Comparison of ENCODE assay signal across 1 cellular context in genomic region chr9:35616681-35617459, GRCh38.
TF ChIP-seq lines count a peak whose summit lies in the region.

No MANE protein-coding gene starts in this region.

TF ChIP-seq in GM12878, 131 proteins besides CTCF, POLR2A, EP300 and RAD21 (continues in another document):
- TF ChIP-seq FOXM1 (IDR thresholded peaks at IDR 0.05; ENCODE audit: low read depth, low read length) (no peak), RAD51 (IDR thresholded peaks at IDR 0.05) (no peak), ATF7 (IDR thresholded peaks at IDR 0.05; ENCODE audit: low read depth) (peak; percentile 90), GATAD2B (conservative IDR thresholded peaks at IDR 0.05; ENCODE audit: low read depth) (peak; percentile 66; the same call in 1 of the 2 replicates), HCFC1 (IDR thresholded peaks at IDR 0.05; ENCODE audit: low read length) (no peak), POU2F2 (IDR thresholded peaks at IDR 0.05; ENCODE audit: borderline replicate concordance, low read depth, low read length) (peak; percentile 45; the same call in 1 of the 3 replicates), CHD4 (IDR thresholded peaks at IDR 0.05) (no peak), SPI1 (IDR thresholded peaks at IDR 0.05; ENCODE audit: borderline replicate concordance, insufficient read depth, low read depth, low read length) (no peak), SP1 (IDR thresholded peaks at IDR 0.05; ENCODE audit: low read depth, low read length) (no peak), TBL1XR1 (IDR thresholded peaks at IDR 0.05; ENCODE audit: low read depth, low read length) (no peak), SREBF2 (IDR thresholded peaks at IDR 0.05; ENCODE audit: low read length) (no peak), IKZF1 (conservative IDR thresholded peaks at IDR 0.05) (peak; percentile 90), CBX5 (IDR thresholded peaks at IDR 0.05; ENCODE audit: low read depth) (no peak), RFX5 (IDR thresholded peaks at IDR 0.05; ENCODE audit: low read depth, low read length) (peak; percentile 96), RUNX3 (IDR thresholded peaks at IDR 0.05; ENCODE audit: low read length) (0 out of 2 replicates have a peak, but pooled peaks have one; percentile 18), GABPA (IDR thresholded peaks at IDR 0.05; ENCODE audit: low read depth) (peak; percentile 34; the same call in 1 of the 2 replicates), BACH1 (IDR thresholded peaks at IDR 0.05; ENCODE audit: borderline replicate concordance) (no peak), MEF2A (IDR thresholded peaks at IDR 0.05; ENCODE audit: insufficient read depth, low read depth, low read length) (no peak), BCL3 (IDR thresholded peaks at IDR 0.05; ENCODE audit: borderline replicate concordance, insufficient read depth, low read depth, low read length, poor library complexity, severe bottlenecking) (no peak), POLR2AphosphoS5 (IDR thresholded peaks at IDR 0.05; ENCODE audit: low read length) (peak; percentile 84), NBN (IDR thresholded peaks at IDR 0.05) (peak; percentile 98), REST (IDR thresholded peaks at IDR 0.05; ENCODE audit: low read depth, low read length) (no peak), MTA3 (IDR thresholded peaks at IDR 0.05; ENCODE audit: borderline replicate concordance, low read length) (no peak), JUND (IDR thresholded peaks at IDR 0.05; ENCODE audit: low read depth, low read length) (no peak), BRCA1 (IDR thresholded peaks at IDR 0.05; ENCODE audit: low read depth, low read length) (no peak), PAX5 (IDR thresholded peaks at IDR 0.05; ENCODE audit: borderline replicate concordance, low read depth, low read length) (peak; percentile 73; the same call in 1 of the 2 replicates), NR2F1 (conservative IDR thresholded peaks at IDR 0.05) (no peak), HDGF (IDR thresholded peaks at IDR 0.05) (peak; percentile 54; the same call in 1 of the 2 replicates), ZSCAN29 (IDR thresholded peaks at IDR 0.05) (no peak), YY1 (IDR thresholded peaks at IDR 0.05; ENCODE audit: low read depth, low read length) (peak; percentile 49; the same call in 1 of the 2 replicates), FOS (IDR thresholded peaks at IDR 0.05; ENCODE audit: borderline replicate concordance, extremely low read depth, insufficient read length) (no peak), ASH2L (IDR thresholded peaks at IDR 0.05; ENCODE audit: borderline replicate concordance, low read depth) (no peak), EGR1 (IDR thresholded peaks at IDR 0.05; ENCODE audit: borderline replicate concordance in 1 of 2, low read depth in 2 of 2, low read length in 2 of 2) (peak in 1 of 2 experiments; percentile 39; a peak in 1 of 3 replicates), BHLHE40 (IDR thresholded peaks at IDR 0.05; ENCODE audit: borderline replicate concordance in 1 of 2, low read depth in 2 of 2, low read length in 1 of 2) (peak; percentile 5 to 69; a peak in 2 of 4 replicates), CUX1 (IDR thresholded peaks at IDR 0.05; ENCODE audit: insufficient replicate concordance, low read depth, low read length) (no peak), TCF3 (IDR thresholded peaks at IDR 0.05; ENCODE audit: borderline replicate concordance, insufficient read depth, low read depth, low read length) (no peak), PKNOX1 (IDR thresholded peaks at IDR 0.05) (peak; percentile 29; the same call in 1 of the 2 replicates), CREM (IDR thresholded peaks at IDR 0.05; ENCODE audit: low read depth) (peak; percentile 90), ZNF217 (IDR thresholded peaks at IDR 0.05) (no peak), IKZF2 (IDR thresholded peaks at IDR 0.05) (0 out of 4 replicates have a peak, but pooled peaks of 1 of the 2 experiments have one; percentile 19), RB1 (IDR thresholded peaks at IDR 0.05; ENCODE audit: borderline replicate concordance) (0 out of 2 replicates have a peak, but pooled peaks have one; percentile 37), RCOR1 (conservative IDR thresholded peaks at IDR 0.05; ENCODE audit: low read depth, low read length) (no peak), IRF4 (IDR thresholded peaks at IDR 0.05; ENCODE audit: low read depth, low read length) (no peak), TCF12 (IDR thresholded peaks at IDR 0.05; ENCODE audit: low read depth, low read length) (0 out of 2 replicates have a peak, but pooled peaks have one; percentile 10), EED (IDR thresholded peaks at IDR 0.05; ENCODE audit: low read depth) (peak; percentile 74)
- TF ChIP-seq, protein P1, sequence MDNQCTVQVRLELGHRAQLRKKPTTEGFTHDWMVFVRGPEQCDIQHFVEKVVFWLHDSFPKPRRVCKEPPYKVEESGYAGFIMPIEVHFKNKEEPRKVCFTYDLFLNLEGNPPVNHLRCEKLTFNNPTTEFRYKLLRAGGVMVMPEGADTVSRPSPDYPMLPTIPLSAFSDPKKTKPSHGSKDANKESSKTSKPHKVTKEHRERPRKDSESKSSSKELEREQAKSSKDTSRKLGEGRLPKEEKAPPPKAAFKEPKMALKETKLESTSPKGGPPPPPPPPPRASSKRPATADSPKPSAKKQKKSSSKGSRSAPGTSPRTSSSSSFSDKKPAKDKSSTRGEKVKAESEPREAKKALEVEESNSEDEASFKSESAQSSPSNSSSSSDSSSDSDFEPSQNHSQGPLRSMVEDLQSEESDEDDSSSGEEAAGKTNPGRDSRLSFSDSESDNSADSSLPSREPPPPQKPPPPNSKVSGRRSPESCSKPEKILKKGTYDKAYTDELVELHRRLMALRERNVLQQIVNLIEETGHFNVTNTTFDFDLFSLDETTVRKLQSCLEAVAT (IDR thresholded peaks at IDR 0.05) = no peak
- TF ChIP-seq, protein P2, sequence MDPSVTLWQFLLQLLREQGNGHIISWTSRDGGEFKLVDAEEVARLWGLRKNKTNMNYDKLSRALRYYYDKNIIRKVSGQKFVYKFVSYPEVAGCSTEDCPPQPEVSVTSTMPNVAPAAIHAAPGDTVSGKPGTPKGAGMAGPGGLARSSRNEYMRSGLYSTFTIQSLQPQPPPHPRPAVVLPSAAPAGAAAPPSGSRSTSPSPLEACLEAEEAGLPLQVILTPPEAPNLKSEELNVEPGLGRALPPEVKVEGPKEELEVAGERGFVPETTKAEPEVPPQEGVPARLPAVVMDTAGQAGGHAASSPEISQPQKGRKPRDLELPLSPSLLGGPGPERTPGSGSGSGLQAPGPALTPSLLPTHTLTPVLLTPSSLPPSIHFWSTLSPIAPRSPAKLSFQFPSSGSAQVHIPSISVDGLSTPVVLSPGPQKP (IDR thresholded peaks at IDR 0.05; ENCODE audit: low read depth, low read length) = peak; percentile 14; the same call in 1 of the 2 replicates
- TF ChIP-seq, protein P3, sequence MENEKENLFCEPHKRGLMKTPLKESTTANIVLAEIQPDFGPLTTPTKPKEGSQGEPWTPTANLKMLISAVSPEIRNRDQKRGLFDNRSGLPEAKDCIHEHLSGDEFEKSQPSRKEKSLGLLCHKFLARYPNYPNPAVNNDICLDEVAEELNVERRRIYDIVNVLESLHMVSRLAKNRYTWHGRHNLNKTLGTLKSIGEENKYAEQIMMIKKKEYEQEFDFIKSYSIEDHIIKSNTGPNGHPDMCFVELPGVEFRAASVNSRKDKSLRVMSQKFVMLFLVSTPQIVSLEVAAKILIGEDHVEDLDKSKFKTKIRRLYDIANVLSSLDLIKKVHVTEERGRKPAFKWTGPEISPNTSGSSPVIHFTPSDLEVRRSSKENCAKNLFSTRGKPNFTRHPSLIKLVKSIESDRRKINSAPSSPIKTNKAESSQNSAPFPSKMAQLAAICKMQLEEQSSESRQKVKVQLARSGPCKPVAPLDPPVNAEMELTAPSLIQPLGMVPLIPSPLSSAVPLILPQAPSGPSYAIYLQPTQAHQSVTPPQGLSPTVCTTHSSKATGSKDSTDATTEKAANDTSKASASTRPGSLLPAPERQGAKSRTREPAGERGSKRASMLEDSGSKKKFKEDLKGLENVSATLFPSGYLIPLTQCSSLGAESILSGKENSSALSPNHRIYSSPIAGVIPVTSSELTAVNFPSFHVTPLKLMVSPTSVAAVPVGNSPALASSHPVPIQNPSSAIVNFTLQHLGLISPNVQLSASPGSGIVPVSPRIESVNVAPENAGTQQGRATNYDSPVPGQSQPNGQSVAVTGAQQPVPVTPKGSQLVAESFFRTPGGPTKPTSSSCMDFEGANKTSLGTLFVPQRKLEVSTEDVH (IDR thresholded peaks at IDR 0.05; ENCODE audit: low read depth, partially characterized antibody) = no peak
- TF ChIP-seq, protein P4, sequence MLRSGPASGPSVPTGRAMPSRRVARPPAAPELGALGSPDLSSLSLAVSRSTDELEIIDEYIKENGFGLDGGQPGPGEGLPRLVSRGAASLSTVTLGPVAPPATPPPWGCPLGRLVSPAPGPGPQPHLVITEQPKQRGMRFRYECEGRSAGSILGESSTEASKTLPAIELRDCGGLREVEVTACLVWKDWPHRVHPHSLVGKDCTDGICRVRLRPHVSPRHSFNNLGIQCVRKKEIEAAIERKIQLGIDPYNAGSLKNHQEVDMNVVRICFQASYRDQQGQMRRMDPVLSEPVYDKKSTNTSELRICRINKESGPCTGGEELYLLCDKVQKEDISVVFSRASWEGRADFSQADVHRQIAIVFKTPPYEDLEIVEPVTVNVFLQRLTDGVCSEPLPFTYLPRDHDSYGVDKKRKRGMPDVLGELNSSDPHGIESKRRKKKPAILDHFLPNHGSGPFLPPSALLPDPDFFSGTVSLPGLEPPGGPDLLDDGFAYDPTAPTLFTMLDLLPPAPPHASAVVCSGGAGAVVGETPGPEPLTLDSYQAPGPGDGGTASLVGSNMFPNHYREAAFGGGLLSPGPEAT (IDR thresholded peaks at IDR 0.05; ENCODE audit: low read depth) = 0 out of 2 replicates have a peak, but pooled peaks have one; percentile 43
